ENCODE assay signal across 15 cellular contexts in genomic region chr20:3670511-3670910, GRCh38. TPM values are rescaled to one million over a fixed set of nuclear protein-coding genes. Genes with fewer than 3 reads are reported as not detected.
DNase-seq lines count a peak whose midpoint lies in the region; ATAC-seq and TF ChIP-seq lines count a peak whose summit lies in the region.
"Had no signal": no experiment of that assay in that cellular context is flagged by ENCODE, and none has a peak within 500 bp of the region (broad histone marks: within the 10 kb centered on the region; RNA-seq: fewer than 3 reads in every experiment).

No MANE protein-coding gene starts in this region.

- intact Hi-C loops in activated T-helper 1 cell treated with anti-CD3 and anti-CD28 coated beads, Interleukin-12 subunit alpha, Interleukin-12 subunit beta, Interleukin-2, Interleukin-4 antibody, amounts not matched to agents 30 ng/mL and 10 ng/mL and 1 ng/mL, durations not matched to agents 14 hours and 24 hours and 36 hours (cut with micrococcal nuclease): no loop called here
- intact Hi-C loops in left colon (cut with DNase I, micrococcal nuclease): no loop called here

- H3K9me3 Mint-ChIP-seq in brain (no peaks in the 10 kb centered on the region), nephron progenitor cell (no peaks in the 10 kb centered on the region)
- no peaks in the 10 kb centered on the region for H3K9me3 Mint-ChIP-seq in activated T-helper 1 cell treated with anti-CD3 and anti-CD28 coated beads, Interleukin-12 subunit alpha, Interleukin-12 subunit beta, Interleukin-2, Interleukin-4 antibody, amounts not matched to agents 30 ng/mL and 10 ng/mL and 1 ng/mL, durations not matched to agents 14 hours and 24 hours and 36 hours
- H3K9me3 Mint-ChIP-seq: nephron; stimulated activated memory B cell treated with anti-CD40 and anti-IgM and Interleukin-4, amounts not matched to agents 10 μg/mL and 1 μg/mL and 100 μg/mL, for 72 hours had no signal

- H3K27ac Mint-ChIP-seq in brain (peak overlapping the region in 1 of 5 experiments; percentile 31), nephron progenitor cell (no peak overlapping the region)
- no peak overlapping the region for H3K27ac Mint-ChIP-seq in activated T-helper 1 cell treated with anti-CD3 and anti-CD28 coated beads, Interleukin-12 subunit alpha, Interleukin-12 subunit beta, Interleukin-2, Interleukin-4 antibody, amounts not matched to agents 30 ng/mL and 10 ng/mL and 1 ng/mL, durations not matched to agents 14 hours and 24 hours and 36 hours
- H3K27ac Mint-ChIP-seq: stimulated activated memory B cell treated with anti-CD40 and anti-IgM and Interleukin-4, amounts not matched to agents 10 μg/mL and 1 μg/mL and 100 μg/mL, for 72 hours had no signal

- H3K36me3 Mint-ChIP-seq in brain: no peaks in the 10 kb centered on the region
- no peaks in the 10 kb centered on the region for H3K36me3 Mint-ChIP-seq in nephron progenitor cell (ENCODE audit: low read depth)
- peaks cover 4% of the 10 kb centered on the region for H3K36me3 Mint-ChIP-seq in activated T-helper 1 cell treated with anti-CD3 and anti-CD28 coated beads, Interleukin-12 subunit alpha, Interleukin-12 subunit beta, Interleukin-2, Interleukin-4 antibody, amounts not matched to agents 30 ng/mL and 10 ng/mL and 1 ng/mL, durations not matched to agents 14 hours and 24 hours and 36 hours (ENCODE audit: low read depth)
- H3K36me3 Mint-ChIP-seq: stimulated activated memory B cell treated with anti-CD40 and anti-IgM and Interleukin-4, amounts not matched to agents 10 μg/mL and 1 μg/mL and 100 μg/mL, for 72 hours had no signal

- ATAC-seq in left colon: no peak
- ATAC-seq: activated CD4-positive, CD25-positive, alpha-beta regulatory T cell treated with anti-CD3 and anti-CD28 coated beads, Interleukin-2, amount 50 U/mL, for 24 hours; stimulated activated memory B cell treated with anti-CD40 and anti-IgM and Interleukin-4, amounts not matched to agents 10 μg/mL and 1 μg/mL and 100 μg/mL, for 72 hours had no signal

- DNase-seq in DMS79 treated with DMSO at 0.1 percent for 48 hours (lab: John Stamatoyannopoulos, UW): peak; percentile 47
- DNase-seq in M059J (ENCODE audit: low read depth): peak; percentile 56
- peak; percentile 43 for DNase-seq in nephron progenitor cell
- DNase-seq in activated T-helper 1 cell treated with anti-CD3 and anti-CD28 coated beads, Interleukin-12 subunit alpha, Interleukin-12 subunit beta, Interleukin-2, Interleukin-4 antibody, amounts not matched to agents 30 ng/mL and 10 ng/mL and 1 ng/mL, durations not matched to agents 14 hours and 24 hours and 36 hours (ENCODE audit: low spot score): no peak
- no peak for DNase-seq in superior temporal gyrus (ENCODE audit: extremely low spot score)
- no peak for DNase-seq in T-helper 2 cell
- DNase-seq in left colon: no peak
- DNase-seq: central memory CD4-positive, alpha-beta T cell; NCI-H2081 treated with DMSO at 0.1 percent for 48 hours had no signal

- H3K27me3 Mint-ChIP-seq in brain (peaks cover 19% of the 10 kb centered on the region), nephron progenitor cell (ENCODE audit: low read depth, poor library complexity) (peaks cover 51% of the 10 kb centered on the region)
- peaks cover 57% of the 10 kb centered on the region for H3K27me3 Mint-ChIP-seq in activated T-helper 1 cell treated with anti-CD3 and anti-CD28 coated beads, Interleukin-12 subunit alpha, Interleukin-12 subunit beta, Interleukin-2, Interleukin-4 antibody, amounts not matched to agents 30 ng/mL and 10 ng/mL and 1 ng/mL, durations not matched to agents 14 hours and 24 hours and 36 hours (ENCODE audit: insufficient read depth)

- TF ChIP-seq CTCF in brain (conservative IDR thresholded peaks at IDR 0.05): peak; percentile 16 to 23
- peak; percentile 23 for TF ChIP-seq CTCF in nephron progenitor cell (IDR thresholded peaks at IDR 0.05)

- H3K4me3 Mint-ChIP-seq in brain (no peak overlapping the region), nephron progenitor cell (no peak overlapping the region)
- H3K4me3 Mint-ChIP-seq in activated T-helper 1 cell treated with anti-CD3 and anti-CD28 coated beads, Interleukin-12 subunit alpha, Interleukin-12 subunit beta, Interleukin-2, Interleukin-4 antibody, amounts not matched to agents 30 ng/mL and 10 ng/mL and 1 ng/mL, durations not matched to agents 14 hours and 24 hours and 36 hours: no peak overlapping the region
- H3K4me3 Mint-ChIP-seq: nephron; stimulated activated memory B cell treated with anti-CD40 and anti-IgM and Interleukin-4, amounts not matched to agents 10 μg/mL and 1 μg/mL and 100 μg/mL, for 72 hours had no signal

- H3K4me1 Mint-ChIP-seq in brain: peaks cover 13% of the 10 kb centered on the region
- peaks cover 38% of the 10 kb centered on the region for H3K4me1 Mint-ChIP-seq in nephron progenitor cell
- H3K4me1 Mint-ChIP-seq in activated T-helper 1 cell treated with anti-CD3 and anti-CD28 coated beads, Interleukin-12 subunit alpha, Interleukin-12 subunit beta, Interleukin-2, Interleukin-4 antibody, amounts not matched to agents 30 ng/mL and 10 ng/mL and 1 ng/mL, durations not matched to agents 14 hours and 24 hours and 36 hours (ENCODE audit: low read depth): peaks cover 18% of the 10 kb centered on the region

RNA-seq across cellular contexts. Expression of gene GFRA4, which starts 7.3 kb away (rescaled TPM):
- not detected in 2 replicates for total RNA-seq in M059J (2014; rRNA removed; shearing (Covaris generic))
- polyA plus RNA-seq in brain (ENCODE audit: insufficient read depth, low read depth, low replicate concordance): not detected
- not detected in 2 replicates for total RNA-seq in activated T-helper 1 cell treated with anti-CD3 and anti-CD28 coated beads, Interleukin-12 subunit alpha, Interleukin-12 subunit beta, Interleukin-2, Interleukin-4 antibody, amounts not matched to agents 30 ng/mL and 10 ng/mL and 1 ng/mL, durations not matched to agents 14 hours and 24 hours and 36 hours
- not detected for total RNA-seq in left colon
- total RNA-seq: HT1080 had no signal
- polyA plus RNA-seq: esophagus had no signal

RNA-seq across cellular contexts. Expression of gene ADAM33, which starts 11.3 kb away (rescaled TPM):
- total RNA-seq in M059J (2014; rRNA removed; shearing (Covaris generic)): 0.15 and 0.25 TPM in 2 replicates
- polyA plus RNA-seq in brain (ENCODE audit: insufficient read depth, low read depth, low replicate concordance): 0.42 TPM
- not detected in 2 replicates for total RNA-seq in activated T-helper 1 cell treated with anti-CD3 and anti-CD28 coated beads, Interleukin-12 subunit alpha, Interleukin-12 subunit beta, Interleukin-2, Interleukin-4 antibody, amounts not matched to agents 30 ng/mL and 10 ng/mL and 1 ng/mL, durations not matched to agents 14 hours and 24 hours and 36 hours
- total RNA-seq in left colon: 10 to 100 TPM in 1 of 2 donors, 1 to 10 TPM in 1; 6.4 to 20.7 TPM
- total RNA-seq: HT1080 had no signal

RNA-seq across cellular contexts. Expression of gene SIGLEC1, which starts 41.9 kb away (rescaled TPM):
- not detected in 2 replicates for total RNA-seq in M059J (2014; rRNA removed; shearing (Covaris generic))
- polyA plus RNA-seq in brain (ENCODE audit: insufficient read depth, low read depth, low replicate concordance): 0.97 TPM
- total RNA-seq in activated T-helper 1 cell treated with anti-CD3 and anti-CD28 coated beads, Interleukin-12 subunit alpha, Interleukin-12 subunit beta, Interleukin-2, Interleukin-4 antibody, amounts not matched to agents 30 ng/mL and 10 ng/mL and 1 ng/mL, durations not matched to agents 14 hours and 24 hours and 36 hours: not detected in 2 replicates
- 10 to 100 TPM in 1 of 2 donors, 1 to 10 TPM in 1; 3.1 to 10.4 TPM for total RNA-seq in left colon
- total RNA-seq: HT1080 had no signal

Comparison
In these comparisons a context has a peak if more than half of its experiments do, and no peak if none do; other contexts are left out.
1. DNase-seq: peak in DMS79 treated with DMSO at 0.1 percent for 48 hours (single experiment), M059J (single experiment) and nephron progenitor cell (single experiment); none in activated T-helper 1 cell treated with anti-CD3 and anti-CD28 coated beads, Interleukin-12 subunit alpha, Interleukin-12 subunit beta, Interleukin-2, Interleukin-4 antibody, amounts not matched to agents 30 ng/mL and 10 ng/mL and 1 ng/mL, durations not matched to agents 14 hours and 24 hours and 36 hours (single experiment), superior temporal gyrus (single experiment), T-helper 2 cell (0 of 5) and left colon (0 of 2).